11 cellular contexts compared by ENCODE assay signal in genomic region chr7:50204576-50204975, GRCh38.
DNase-seq lines count a peak whose midpoint lies in the region; ATAC-seq, FAIRE-seq and TF ChIP-seq lines count a peak whose summit lies in the region.
"Had no signal": no experiment of that assay in that cellular context is flagged by ENCODE, and none has a peak within 500 bp of the region (broad histone marks: within the 10 kb centered on the region; RNA-seq: fewer than 3 reads in every experiment).

No MANE protein-coding gene starts in this region.

- peak overlapping the region; percentile 51; the same call in 1 of the 2 replicates for H3K27ac Mint-ChIP-seq in WTC11
- H3K27ac Mint-ChIP-seq in naive thymus-derived CD4-positive, alpha-beta T cell: peak overlapping the region; percentile 75 to 97 (median 89)

- no peaks in the 10 kb centered on the region for H3K9me3 ChIP-seq in naive thymus-derived CD4-positive, alpha-beta T cell (ENCODE audit: control insufficient read depth in 2 of 3, low read length in 3 of 3)
- H3K9me3 ChIP-seq: right lobe of liver had no signal

- no peak overlapping the region for H3K4me3 ChIP-seq in naive thymus-derived CD4-positive, alpha-beta T cell (ENCODE audit: low read length)
- H3K4me3 ChIP-seq: hepatocyte, right lobe of liver had no signal

- FAIRE-seq in GM19239 (lab: Jason Lieb, UNC): peak; percentile 53
- FAIRE-seq: HepG2 had no signal

- no peaks in the 10 kb centered on the region; the same call in 1 of the 2 replicates for H3K27me3 Mint-ChIP-seq in WTC11 (ENCODE audit: low read depth)
- H3K27me3 Mint-ChIP-seq in naive thymus-derived CD4-positive, alpha-beta T cell: no peaks in the 10 kb centered on the region

- no peaks in the 10 kb centered on the region for H3K27me3 ChIP-seq in naive thymus-derived CD4-positive, alpha-beta T cell (ENCODE audit: control insufficient read depth in 2 of 2, insufficient read depth in 2 of 2, low read length in 2 of 2)
- H3K27me3 ChIP-seq: hepatocyte, right lobe of liver had no signal

- ATAC-seq in WTC11: no peak
- ATAC-seq in naive thymus-derived CD4-positive, alpha-beta T cell: peak; percentile 43
- ATAC-seq in GM18519 (IDR thresholded peaks at IDR 0.05; ENCODE audit: low FRiP score, unreplicated experiment): no peak
- no peak for ATAC-seq in HG03025 (IDR thresholded peaks at IDR 0.05; ENCODE audit: low FRiP score, unreplicated experiment)

- H3K4me1 ChIP-seq in naive thymus-derived CD4-positive, alpha-beta T cell (ENCODE audit: control insufficient read depth in 2 of 2, insufficient read depth in 2 of 2, low read length in 2 of 2): peaks cover 5 to 55% of the 10 kb centered on the region in 2 donors
- H3K4me1 ChIP-seq: right lobe of liver had no signal

- H3K9me3 Mint-ChIP-seq in WTC11: no peaks in the 10 kb centered on the region
- H3K9me3 Mint-ChIP-seq in naive thymus-derived CD4-positive, alpha-beta T cell: peaks cover 0 to 5% (median 0%) of the 10 kb centered on the region in 11 donors

- H3K4me3 Mint-ChIP-seq in WTC11: no peak overlapping the region
- peak overlapping the region; percentile 12 to 77 (median 64) for H3K4me3 Mint-ChIP-seq in naive thymus-derived CD4-positive, alpha-beta T cell

- intact Hi-C loops in naive thymus-derived CD4-positive, alpha-beta T cell (cut with micrococcal nuclease): loop anchor here (1.0 to 2.0 kb wide), 4 partner anchors 40 to 475 kb away; partner anchors contain the start of gene ZPBP (in 1 of the 2)

- DNase-seq in activated CD8-positive, alpha-beta memory T cell treated with anti-CD3 and anti-CD28 coated beads for 24 hours: peak; percentile 56
- DNase-seq in activated CD8-positive, alpha-beta memory T cell treated with anti-CD3 and anti-CD28 coated beads, Interleukin-2, amount 50 U/mL, for 48 hours: no peak
- DNase-seq in GM19239 (ENCODE audit: insufficient read length, low spot score) (no peak), WTC11 (ENCODE audit: low spot score) (no peak)
- DNase-seq in naive thymus-derived CD4-positive, alpha-beta T cell: peak in 7 of 9 donors; percentile 35 to 69 (median 43)
- no peak for DNase-seq in stimulated activated CD4-positive, alpha-beta T cell treated with anti-CD3 and anti-CD28 coated beads, Interleukin-12 subunit alpha, Interleukin-12 subunit beta, amount 100 ng/mL, for 4 hours

- CTCF ChIA-PET in WTC11 (lab: Charles Lee): interaction anchor here (0.8 to 1.7 kb wide), 12 partner anchors 10 to 604 kb away, joined by 3 to 26 read pairs (median 7); partner anchors contain the start of gene ZPBP
- CTCF ChIA-PET in naive thymus-derived CD4-positive, alpha-beta T cell (lab: Charles Lee): interaction anchor here (0.7 to 10.2 kb wide), 21 partner anchors 10 to 264 kb away, joined by 3 to 181 read pairs (median 8); no protein-coding TSS in a partner anchor

- H3K27ac ChIP-seq in naive thymus-derived CD4-positive, alpha-beta T cell (ENCODE audit: low read depth, low read length): peak overlapping the region; percentile 26
- H3K27ac ChIP-seq: hepatocyte, right lobe of liver had no signal

- POLR2A ChIA-PET in WTC11 (lab: Charles Lee): no interaction called here
- POLR2A ChIA-PET in naive thymus-derived CD4-positive, alpha-beta T cell (lab: Charles Lee): interaction anchor here (0.9 to 16.5 kb wide), 10 partner anchors 56 to 175 kb away, joined by 3 to 416 read pairs (median 22); partner anchors contain the start of gene IKZF1

- H3K36me3 Mint-ChIP-seq in WTC11: no peaks in the 10 kb centered on the region
- peaks cover 0 to 5% (median 0%) of the 10 kb centered on the region in 5 donors for H3K36me3 Mint-ChIP-seq in naive thymus-derived CD4-positive, alpha-beta T cell

- no peak for TF ChIP-seq CTCF in WTC11 (IDR thresholded peaks at IDR 0.05)

- H3K36me3 ChIP-seq in naive thymus-derived CD4-positive, alpha-beta T cell (ENCODE audit: control insufficient read depth in 2 of 3, insufficient read depth in 3 of 3, low read length in 3 of 3): no peaks in the 10 kb centered on the region
- H3K36me3 ChIP-seq: right lobe of liver had no signal

- H3K4me1 Mint-ChIP-seq in WTC11: peaks cover 12% of the 10 kb centered on the region
- H3K4me1 Mint-ChIP-seq in naive thymus-derived CD4-positive, alpha-beta T cell: peaks cover 48 to 77% (median 60%) of the 10 kb centered on the region in 7 donors

TF ChIP-seq in WTC11, 78 proteins besides CTCF, POLR2A, EP300 and RAD21:
- TF ChIP-seq CBFB (CRISPR knock-in tag; IDR thresholded peaks at IDR 0.05; ENCODE audit: low read depth): no peak
- TF ChIP-seq AR (CRISPR knock-in tag; IDR thresholded peaks at IDR 0.05): no peak
- TF ChIP-seq, protein P1, sequence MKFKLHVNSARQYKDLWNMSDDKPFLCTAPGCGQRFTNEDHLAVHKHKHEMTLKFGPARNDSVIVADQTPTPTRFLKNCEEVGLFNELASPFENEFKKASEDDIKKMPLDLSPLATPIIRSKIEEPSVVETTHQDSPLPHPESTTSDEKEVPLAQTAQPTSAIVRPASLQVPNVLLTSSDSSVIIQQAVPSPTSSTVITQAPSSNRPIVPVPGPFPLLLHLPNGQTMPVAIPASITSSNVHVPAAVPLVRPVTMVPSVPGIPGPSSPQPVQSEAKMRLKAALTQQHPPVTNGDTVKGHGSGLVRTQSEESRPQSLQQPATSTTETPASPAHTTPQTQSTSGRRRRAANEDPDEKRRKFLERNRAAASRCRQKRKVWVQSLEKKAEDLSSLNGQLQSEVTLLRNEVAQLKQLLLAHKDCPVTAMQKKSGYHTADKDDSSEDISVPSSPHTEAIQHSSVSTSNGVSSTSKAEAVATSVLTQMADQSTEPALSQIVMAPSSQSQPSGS (CRISPR knock-in tag; IDR thresholded peaks at IDR 0.05; ENCODE audit: borderline replicate concordance, low read depth): no peak
- TF ChIP-seq ESRRA (CRISPR knock-in tag; IDR thresholded peaks at IDR 0.05; ENCODE audit: borderline replicate concordance): no peak
- TF ChIP-seq, protein P2, sequence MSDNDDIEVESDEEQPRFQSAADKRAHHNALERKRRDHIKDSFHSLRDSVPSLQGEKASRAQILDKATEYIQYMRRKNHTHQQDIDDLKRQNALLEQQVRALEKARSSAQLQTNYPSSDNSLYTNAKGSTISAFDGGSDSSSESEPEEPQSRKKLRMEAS (CRISPR knock-in tag; IDR thresholded peaks at IDR 0.05): no peak
- no peak for TF ChIP-seq ZNF138 (CRISPR knock-in tag; conservative IDR thresholded peaks at IDR 0.05)
- no peak for TF ChIP-seq RELA (CRISPR knock-in tag; IDR thresholded peaks at IDR 0.05; ENCODE audit: borderline replicate concordance)
- no peak for TF ChIP-seq NFATC4 (CRISPR knock-in tag; IDR thresholded peaks at IDR 0.05)
- no peak for TF ChIP-seq ZNF263 (CRISPR knock-in tag; IDR thresholded peaks at IDR 0.05; ENCODE audit: low read depth)
- TF ChIP-seq SP1 (CRISPR knock-in tag; conservative IDR thresholded peaks at IDR 0.05): no peak
- no peak for TF ChIP-seq TEAD1 (CRISPR knock-in tag; IDR thresholded peaks at IDR 0.05)
- no peak for TF ChIP-seq SMAD3 (CRISPR knock-in tag; IDR thresholded peaks at IDR 0.05; ENCODE audit: borderline replicate concordance)
- no peak for TF ChIP-seq TP53 (CRISPR knock-in tag; IDR thresholded peaks at IDR 0.05)
- no peak for TF ChIP-seq NFYB (CRISPR knock-in tag; conservative IDR thresholded peaks at IDR 0.05; ENCODE audit: low read depth)
TF ChIP-seq in WTC11: peak in this region for 0.

Comparison
In these comparisons a context has a peak if more than half of its experiments do, and no peak if none do; other contexts are left out.
1. DNase-seq: peak in activated CD8-positive, alpha-beta memory T cell treated with anti-CD3 and anti-CD28 coated beads for 24 hours (single experiment) and naive thymus-derived CD4-positive, alpha-beta T cell (7 of 9); none in activated CD8-positive, alpha-beta memory T cell treated with anti-CD3 and anti-CD28 coated beads, Interleukin-2, amount 50 U/mL, for 48 hours (single experiment), GM19239 (single experiment), WTC11 (single experiment) and stimulated activated CD4-positive, alpha-beta T cell treated with anti-CD3 and anti-CD28 coated beads, Interleukin-12 subunit alpha, Interleukin-12 subunit beta, amount 100 ng/mL, for 4 hours (single experiment).